24 cellular contexts compared by ENCODE assay signal in genomic region chr5:82614706-82615105, GRCh38.
DNase-seq lines count a peak whose midpoint lies in the region; ATAC-seq, FAIRE-seq and TF ChIP-seq lines count a peak whose summit lies in the region.
"Had no signal": no experiment of that assay in that cellular context is flagged by ENCODE, and none has a peak within 500 bp of the region (broad histone marks: within the 10 kb centered on the region; RNA-seq: fewer than 3 reads in every experiment).

No MANE protein-coding gene starts in this region.

- no peak for ATAC-seq in GM21619 (IDR thresholded peaks at IDR 0.05; ENCODE audit: unreplicated experiment)
- ATAC-seq in mucosa of descending colon: no peak
- ATAC-seq: CD8-positive, alpha-beta T cell had no signal

- FAIRE-seq in colon (lab: Jason Lieb, UNC): peak; percentile 64
- FAIRE-seq: A204.1, G401.6, GM12891, GM19239 had no signal

- no peak overlapping the region for H3K4me3 ChIP-seq in mucosa of descending colon
- H3K4me3 ChIP-seq: BLaER1 treated with 17β-estradiol and CSF1 and Interleukin-3, amounts not matched to agents 10 nM and 100 nM had no signal

- no peaks in the 10 kb centered on the region for H3K4me1 ChIP-seq in mucosa of descending colon (ENCODE audit: low read depth)
- H3K4me1 ChIP-seq: BLaER1 treated with 17β-estradiol and CSF1 and Interleukin-3, amounts not matched to agents 10 nM and 100 nM had no signal

- no peaks in the 10 kb centered on the region for H3K36me3 ChIP-seq in mucosa of descending colon (ENCODE audit: low read depth)
- H3K36me3 ChIP-seq: BLaER1 treated with 17β-estradiol and CSF1 and Interleukin-3, amounts not matched to agents 10 nM and 100 nM had no signal

- TF ChIP-seq CTCF in progenitor cell of endocrine pancreas (IDR thresholded peaks at IDR 0.05; ENCODE audit: unreplicated experiment) (no peak), mucosa of descending colon (IDR thresholded peaks at IDR 0.05) (no peak)

- DNase-seq in progenitor cell of endocrine pancreas (ENCODE audit: low spot score, unreplicated experiment): no peak
- no peak for DNase-seq in COLO829 (ENCODE audit: low spot score)
- DNase-seq in mucosa of descending colon: no peak
- DNase-seq: 8988T; ACHN; AML-193; CD4-positive, alpha-beta T cell; CD8-positive, alpha-beta T cell; COR-L47; DMS 273 treated with DMSO at 0.1 percent for 48 hours; DMS153; DMS53; DMS79; DND-41; EL; GF-D8 had no signal

- peak overlapping the region; percentile 1 for H3K27ac Mint-ChIP-seq in progenitor cell of endocrine pancreas
- H3K27ac Mint-ChIP-seq: B cell; CD4-positive, alpha-beta T cell; CD8-positive, alpha-beta T cell had no signal

- no peak overlapping the region for H3K4me3 Mint-ChIP-seq in progenitor cell of endocrine pancreas (ENCODE audit: low read depth)
- H3K4me3 Mint-ChIP-seq: B cell; CD4-positive, alpha-beta T cell; CD8-positive, alpha-beta T cell had no signal

- no peaks in the 10 kb centered on the region for H3K9me3 ChIP-seq in mucosa of descending colon
- H3K9me3 ChIP-seq: BLaER1 treated with 17β-estradiol and CSF1 and Interleukin-3, amounts not matched to agents 10 nM and 100 nM had no signal

- H3K4me1 Mint-ChIP-seq in progenitor cell of endocrine pancreas (ENCODE audit: low read depth): no peaks in the 10 kb centered on the region
- H3K4me1 Mint-ChIP-seq: B cell had no signal

- peaks cover 5% of the 10 kb centered on the region for H3K36me3 Mint-ChIP-seq in progenitor cell of endocrine pancreas (ENCODE audit: insufficient read depth)
- H3K36me3 Mint-ChIP-seq: CD8-positive, alpha-beta T cell had no signal

- intact Hi-C loops in mucosa of descending colon (cut with DNase I, micrococcal nuclease): no loop called here

- peaks cover 28% of the 10 kb centered on the region for H3K9me3 Mint-ChIP-seq in progenitor cell of endocrine pancreas (ENCODE audit: low read depth)

- no peaks in the 10 kb centered on the region for H3K27me3 Mint-ChIP-seq in progenitor cell of endocrine pancreas
- H3K27me3 Mint-ChIP-seq: B cell; CD4-positive, alpha-beta T cell had no signal
